ENCODE assay signal across 16 cellular contexts in genomic region chr4:19982556-19982955, GRCh38.
DNase-seq lines count a peak whose midpoint lies in the region; ATAC-seq and TF ChIP-seq lines count a peak whose summit lies in the region.
"Had no signal": no experiment of that assay in that cellular context is flagged by ENCODE, and none has a peak within 500 bp of the region (broad histone marks: within the 10 kb centered on the region; RNA-seq: fewer than 3 reads in every experiment).

No MANE protein-coding gene starts in this region.

- H2BK5ac ChIP-seq in IMR-90 (ENCODE audit: low read depth, low read length, poor library complexity, severe bottlenecking), result peak overlapping the region; percentile 95

- in situ Hi-C loops in IMR-90 (cut with MboI; ENCODE audit: low sequenced_read_pairs), result no loop called here
- in situ Hi-C loops in brain microvascular endothelial cell (cut with HindIII; ENCODE audit: low pct_ligation_motif_present, low sequenced_read_pairs), result no loop called here

- H3K4me2 ChIP-seq in IMR-90 (ENCODE audit: low read depth, low read length), result peak overlapping the region; percentile 76; the same call in 1 of the 2 replicates

- peak overlapping the region; percentile 80 for H3K4ac ChIP-seq in IMR-90 (ENCODE audit: low read depth, low read length)

- peak overlapping the region; percentile 13; the same call in 1 of the 2 replicates for H3K23ac ChIP-seq in IMR-90 (ENCODE audit: low read depth, low read length)

- no peaks in the 10 kb centered on the region for H3K36me3 ChIP-seq in IMR-90 (ENCODE audit: control insufficient read depth, insufficient read depth, low read length)
- H3K36me3 ChIP-seq in brain microvascular endothelial cell (replicated peaks), result no peaks in the 10 kb centered on the region
- H3K36me3 ChIP-seq: thyroid gland had no signal

- H3K18ac ChIP-seq in IMR-90 (ENCODE audit: low read depth, low read length), result peak overlapping the region; percentile 96

- H3K27ac ChIP-seq in IMR-90 (ENCODE audit: insufficient read depth, low read length) (peak overlapping the region; percentile 86), brain microvascular endothelial cell (peak overlapping the region; percentile 96)
- H3K27ac ChIP-seq: body of pancreas, thyroid gland had no signal

- dilution Hi-C loops in IMR-90 (cut with HindIII; ENCODE audit: low sequenced_read_pairs, unreplicated experiment), result no loop called here

- no peak overlapping the region for H3K27ac Mint-ChIP-seq in nephron progenitor cell
- H3K27ac Mint-ChIP-seq: B cell had no signal

- no peaks in the 10 kb centered on the region for H3K79me1 ChIP-seq in IMR-90 (ENCODE audit: low read depth in 1 of 2, low read length in 2 of 2)

- no TSS peak for BruUV-seq in IMR-90 (replicated peaks; lab: Mats Ljungman, UMichigan)

- peak overlapping the region; percentile 74 for H2BK120ac ChIP-seq in IMR-90 (ENCODE audit: low read depth, low read length)

- POLR2A ChIA-PET in IMR-90 (lab: Charles Lee; ENCODE audit: unreplicated experiment), result no interaction called here

- H4K91ac ChIP-seq in IMR-90 (ENCODE audit: insufficient read depth, low read depth, low read length), result peak overlapping the region; percentile 86

- H3K4me1 Mint-ChIP-seq in nephron progenitor cell, result no peaks in the 10 kb centered on the region
- H3K4me1 Mint-ChIP-seq: B cell, neural crest cell had no signal

- peak overlapping the region in 1 of 2 experiments; percentile 72; a peak in 2 of 4 replicates for H4K8ac ChIP-seq in IMR-90 (ENCODE audit: low read depth in 2 of 2, low read length in 2 of 2)

- ATAC-seq in IMR-90 (ENCODE audit: low read depth) (peak; percentile 82), HG03025 (IDR thresholded peaks at IDR 0.05; ENCODE audit: low FRiP score, unreplicated experiment) (no peak)
- ATAC-seq: body of pancreas, sciatic nerve had no signal

- CTCF ChIA-PET in IMR-90 (lab: Yijun Ruan, JAX), result interaction anchor here (1.0 kb wide), 1 partner anchor 266 kb away, joined by 3 read pairs; no protein-coding TSS in a partner anchor

- no peak overlapping the region for H2AFZ ChIP-seq in IMR-90 (replicated peaks; ENCODE audit: low read length, poor library complexity)

- no CpG with 5 or more reads among the region's 3 CpGs for WGBS in IMR-90 (ENCODE audit: extremely low coverage in 2 of 2, insufficient read length in 1 of 2), 2 experiments

- no peak for TF ChIP-seq RAD21 in IMR-90 (IDR thresholded peaks at IDR 0.05; ENCODE audit: low read length)

- no peak overlapping the region for H3K4me3 Mint-ChIP-seq in nephron progenitor cell
- H3K4me3 Mint-ChIP-seq: B cell, neural crest cell had no signal

- DNase-seq in AG08396 (ENCODE audit: low spot score) (peak; percentile 36), IMR-90 (peak; percentile 89), brain microvascular endothelial cell (peak; percentile 61), hepatic stellate cell (ENCODE audit: low spot score) (peak; percentile 28), NCI-H526 (lab: John Stamatoyannopoulos, UW) (no peak), nephron progenitor cell (no peak), NCI-H128 (lab: John Stamatoyannopoulos, UW; ENCODE audit: unreplicated experiment) (no peak)
- DNase-seq: activated effector memory CD4-positive, alpha-beta T cell treated with anti-CD3 and anti-CD28 coated beads, Interleukin-2, amount 50 U/mL, for 16 hours; body of pancreas; NCI-H2171 treated with DMSO at 0.1 percent for 48 hours; stimulated activated CD4-positive, alpha-beta T cell treated with anti-CD3 and anti-CD28 coated beads, Interleukin-4, amount 100 ng/mL, for 4 hours; thyroid gland had no signal

- peaks cover 11% of the 10 kb centered on the region for H3K9me3 ChIP-seq in IMR-90 (ENCODE audit: control insufficient read depth, insufficient read depth, low read length)
- H3K9me3 ChIP-seq: thyroid gland had no signal

- TF ChIP-seq CTCF in IMR-90 (conservative IDR thresholded peaks at IDR 0.05; ENCODE audit: low read depth, low read length) (no peak), brain microvascular endothelial cell (IDR thresholded peaks at IDR 0.05; ENCODE audit: low read depth, low read length, missing control alignments) (no peak), nephron progenitor cell (IDR thresholded peaks at IDR 0.05) (no peak)

- intact Hi-C loops in IMR-90 (cut with micrococcal nuclease), result loop anchor here (1.0 kb wide), 1 partner anchor 243 kb away; no protein-coding TSS in a partner anchor

- H3K4me3 ChIP-seq in IMR-90 (ENCODE audit: insufficient read depth, low read depth, low read length) (no peak overlapping the region), brain microvascular endothelial cell (ENCODE audit: low read depth, low read length) (no peak overlapping the region)
- H3K4me3 ChIP-seq: body of pancreas, thyroid gland had no signal

- no peak overlapping the region for H2AK9ac ChIP-seq in IMR-90 (replicated peaks; ENCODE audit: low read depth, low read length, poor library complexity)

- H3K14ac ChIP-seq in IMR-90 (replicated peaks; ENCODE audit: low read depth, low read length), result peak overlapping the region; percentile 41

- H3K27me3 ChIP-seq in IMR-90 (ENCODE audit: control insufficient read depth, insufficient read depth, low read length) (no peaks in the 10 kb centered on the region), brain microvascular endothelial cell (replicated peaks) (no peaks in the 10 kb centered on the region)
- H3K27me3 ChIP-seq: body of pancreas, thyroid gland had no signal

- no peaks in the 10 kb centered on the region for H4K20me1 ChIP-seq in IMR-90 (ENCODE audit: insufficient read depth, low read length)

- H2BK20ac ChIP-seq in IMR-90 (ENCODE audit: low read depth, low read length), result peak overlapping the region; percentile 78; the same call in 1 of the 2 replicates

- peaks cover 5% of the 10 kb centered on the region for H3K9me3 Mint-ChIP-seq in nephron progenitor cell

- TF ChIP-seq POLR2A in IMR-90 (IDR thresholded peaks at IDR 0.05; ENCODE audit: low read depth, low read length), result no peak

- H3K27me3 Mint-ChIP-seq in nephron progenitor cell (ENCODE audit: low read depth, poor library complexity), result no peaks in the 10 kb centered on the region
- H3K27me3 Mint-ChIP-seq: B cell had no signal

- no peaks in the 10 kb centered on the region for H3K36me3 Mint-ChIP-seq in nephron progenitor cell (ENCODE audit: low read depth)

- H2BK15ac ChIP-seq in IMR-90 (ENCODE audit: low read depth, low read length), result peak overlapping the region; percentile 63; the same call in 1 of the 3 replicates

- H3K4me1 ChIP-seq in IMR-90 (ENCODE audit: control insufficient read depth, insufficient read depth, low read length), result peaks cover 4% of the 10 kb centered on the region
- H3K4me1 ChIP-seq: body of pancreas, thyroid gland had no signal

- peak overlapping the region; percentile 61 for H2AK5ac ChIP-seq in IMR-90 (ENCODE audit: low read depth, low read length)

- peak overlapping the region; percentile 78; the same call in 1 of the 2 replicates for H4K5ac ChIP-seq in IMR-90 (ENCODE audit: low read depth, low read length)

- H3K56ac ChIP-seq in IMR-90 (ENCODE audit: extremely low read depth, insufficient read depth, low read length), result peak overlapping the region; percentile 54; the same call in 1 of the 2 replicates

- peaks cover 3% of the 10 kb centered on the region; the same call in 1 of the 2 replicates for H3K9me1 ChIP-seq in IMR-90 (ENCODE audit: insufficient read depth, low read length)

- no peak overlapping the region for H3K9ac ChIP-seq in IMR-90 (ENCODE audit: low read depth, low read length)

TF ChIP-seq in IMR-90, 13 proteins besides CTCF, POLR2A, EP300 and RAD21:
- TF ChIP-seq CEBPB (IDR thresholded peaks at IDR 0.05; ENCODE audit: low read depth, low read length) (peak; percentile 38; the same call in 1 of the 2 replicates), RFX5 (IDR thresholded peaks at IDR 0.05; ENCODE audit: low read depth, low read length) (no peak), CHD1 (IDR thresholded peaks at IDR 0.05; ENCODE audit: low read depth, low read length) (no peak), ELK1 (IDR thresholded peaks at IDR 0.05; ENCODE audit: borderline replicate concordance, low read depth, low read length) (no peak), SMC3 (IDR thresholded peaks at IDR 0.05; ENCODE audit: low read depth, low read length) (no peak), MAZ (IDR thresholded peaks at IDR 0.05; ENCODE audit: borderline replicate concordance, low read depth, low read length) (no peak), USF2 (IDR thresholded peaks at IDR 0.05; ENCODE audit: low read depth, low read length) (no peak), NFE2L2 (IDR thresholded peaks at IDR 0.05; ENCODE audit: low read depth, low read length) (no peak), MXI1 (IDR thresholded peaks at IDR 0.05; ENCODE audit: borderline replicate concordance, low read depth, low read length) (no peak), BHLHE40 (IDR thresholded peaks at IDR 0.05; ENCODE audit: low read depth, low read length) (peak; percentile 47; the same call in 1 of the 2 replicates), MAFK (IDR thresholded peaks at IDR 0.05; ENCODE audit: low read depth, low read length) (no peak), FOS (IDR thresholded peaks at IDR 0.05; ENCODE audit: low read depth, low read length) (peak; percentile 65; the same call in 1 of the 2 replicates), RCOR1 (IDR thresholded peaks at IDR 0.05; ENCODE audit: insufficient replicate concordance, low read length) (no peak)

Comparison
In these comparisons a context has a peak if more than half of its experiments do, and no peak if none do; other contexts are left out.
1. DNase-seq: peak in AG08396 (single experiment), IMR-90 (single experiment), brain microvascular endothelial cell (single experiment) and hepatic stellate cell (single experiment); none in NCI-H526 (0 of 2), nephron progenitor cell (single experiment) and NCI-H128 (single experiment).